In genomic region chr9:89771205-89771604, GRCh38 we compare ENCODE assay signal across 17 cellular contexts.
DNase-seq lines count a peak whose midpoint lies in the region; ATAC-seq, FAIRE-seq and TF ChIP-seq lines count a peak whose summit lies in the region.
"Had no signal": no experiment of that assay in that cellular context is flagged by ENCODE, and none has a peak within 500 bp of the region (broad histone marks: within the 10 kb centered on the region; RNA-seq: fewer than 3 reads in every experiment).

No MANE protein-coding gene starts in this region.

- peak overlapping the region; percentile 10 for H3K23ac ChIP-seq in H9 (ENCODE audit: insufficient read length, low read depth, low read length)

- intact Hi-C loops in Right ventricle myocardium inferior (cut with DNase I), result no loop called here
- intact Hi-C loops in cardiac septum (cut with DNase I), result no loop called here
- intact Hi-C loops in posterior vena cava (cut with DNase I), result no loop called here

- H2BK15ac ChIP-seq in H9 (ENCODE audit: low read depth, low read length), result no peak overlapping the region

- H2BK120ac ChIP-seq in H9 (ENCODE audit: low read depth, low read length, poor library complexity, severe bottlenecking), result no peak overlapping the region

- no peak overlapping the region for H4K91ac ChIP-seq in H9 (ENCODE audit: insufficient read length, low read depth, low read length)

- no peaks in the 10 kb centered on the region for H3K9me3 ChIP-seq in H9 (ENCODE audit: control insufficient read depth, low read depth, low read length)
- H3K9me3 ChIP-seq: A549, BE2C, Caco-2 had no signal

- no peaks in the 10 kb centered on the region for H3K4me1 ChIP-seq in H9 (ENCODE audit: insufficient read depth, low read length)
- H3K4me1 ChIP-seq: A549, BE2C, Caco-2 had no signal

- H3K4ac ChIP-seq in H9 (ENCODE audit: low read depth, low read length), result no peak overlapping the region

- H3K27me3 ChIP-seq in H9 (ENCODE audit: insufficient read depth, low read length), result no peaks in the 10 kb centered on the region
- H3K27me3 ChIP-seq: BE2C had no signal

- H3K9ac ChIP-seq in H9 (ENCODE audit: extremely low read depth, insufficient read length, low read length), result no peak overlapping the region
- H3K9ac ChIP-seq: GM23248 had no signal

- no peaks in the 10 kb centered on the region for H3K9me3 Mint-ChIP-seq in H9
- H3K9me3 Mint-ChIP-seq: CD8-positive, alpha-beta memory T cell had no signal

- H3K36me3 Mint-ChIP-seq in H9 (ENCODE audit: insufficient read depth in 1 of 3, low read depth in 3 of 3), result no peaks in the 10 kb centered on the region
- H3K36me3 Mint-ChIP-seq: CD8-positive, alpha-beta memory T cell had no signal

- peaks cover 3% of the 10 kb centered on the region for H3K27me3 Mint-ChIP-seq in H9 (ENCODE audit: low read depth)

- H3K14ac ChIP-seq in H9 (ENCODE audit: insufficient read depth, low read length), result no peak overlapping the region

- no peak overlapping the region; a peak in 1 of 7 replicates for H3K27ac Mint-ChIP-seq in H9
- H3K27ac Mint-ChIP-seq: CD8-positive, alpha-beta memory T cell had no signal

- no peak overlapping the region for H3T11ph ChIP-seq in H9 (ENCODE audit: low read length)

- no peak overlapping the region for H2BK20ac ChIP-seq in H9 (ENCODE audit: low read depth, low read length, poor library complexity, severe bottlenecking)

- DNase-seq in Right ventricle myocardium inferior (ENCODE audit: missing footprints) (no peak), cardiac septum (ENCODE audit: low spot score) (no peak), H9 (no peak), posterior vena cava (ENCODE audit: low spot score) (peak; percentile 14), RCC 7860 (ENCODE audit: low spot score) (no peak), NCI-H82 (lab: John Stamatoyannopoulos, UW) (no peak)
- DNase-seq: BE2C; Caco-2; CD8-positive, alpha-beta memory T cell; GM23248; H7 had no signal

- H3K79me1 ChIP-seq in H9 (ENCODE audit: insufficient read depth, low read depth, low read length, poor library complexity, severe bottlenecking), result no peaks in the 10 kb centered on the region

- ATAC-seq in Right ventricle myocardium inferior (peak; percentile 21), HG02852 (IDR thresholded peaks at IDR 0.05; ENCODE audit: unreplicated experiment) (no peak)
- ATAC-seq: A549, HepG2 had no signal

- no peaks in the 10 kb centered on the region for H3K23me2 ChIP-seq in H9 (ENCODE audit: insufficient read length, low read depth, low read length, poor library complexity, severe bottlenecking)

- H4K20me1 ChIP-seq in H9 (ENCODE audit: control insufficient read depth, insufficient read depth, insufficient read length), result no peaks in the 10 kb centered on the region

- 0 out of 4 replicates have a peak, but pooled peaks cover 3 to 4% of the 10 kb centered on the region in 2 experiments for H3K4me1 Mint-ChIP-seq in H9
- H3K4me1 Mint-ChIP-seq: CD8-positive, alpha-beta memory T cell had no signal

- no peak overlapping the region for H3K4me3 Mint-ChIP-seq in H9
- H3K4me3 Mint-ChIP-seq: CD8-positive, alpha-beta memory T cell had no signal

- no peak for TF ChIP-seq CTCF in C4-2B (conservative IDR thresholded peaks at IDR 0.05)
- no peak for TF ChIP-seq CTCF in H9 (conservative IDR thresholded peaks at IDR 0.05)

- H2AK5ac ChIP-seq in H9 (ENCODE audit: insufficient read length, low read length), result no peak overlapping the region

- no peak overlapping the region for H3K4me2 ChIP-seq in H9 (ENCODE audit: insufficient read depth, insufficient read length, low read length)
- H3K4me2 ChIP-seq: A549 had no signal

- H2BK5ac ChIP-seq in H9 (ENCODE audit: insufficient read length, low read length), result no peak overlapping the region

- H2BK12ac ChIP-seq in H9 (ENCODE audit: insufficient read length, low read depth, low read length), result no peak overlapping the region

- no peaks in the 10 kb centered on the region for H3K79me2 ChIP-seq in H9 (ENCODE audit: insufficient read depth, low read length)

- no peak for FAIRE-seq in RCC 7860 (lab: Jason Lieb, UNC)
- FAIRE-seq: A549, GM18507, HepG2, HTR-8/SVneo had no signal

- H4K5ac ChIP-seq in H9 (ENCODE audit: insufficient read length, low read depth, low read length), result no peak overlapping the region

- H4K8ac ChIP-seq in H9 (replicated peaks; ENCODE audit: insufficient read length, low read depth, low read length), result no peak overlapping the region

- H3K27ac ChIP-seq in C4-2B, result peak overlapping the region; percentile 53
- no peak overlapping the region for H3K27ac ChIP-seq in H9 (ENCODE audit: insufficient read length, low read depth, low read length)
- H3K27ac ChIP-seq: A549, GM23248 had no signal

- no CpG with 5 or more reads among the region's 4 CpGs for WGBS in H9 (ENCODE audit: extremely low coverage, insufficient read length, low lambda C conversion rate)

- H2AFZ ChIP-seq in H9 (ENCODE audit: low read length), result no peak overlapping the region
- H2AFZ ChIP-seq: GM23248 had no signal

- H3K56ac ChIP-seq in H9 (ENCODE audit: insufficient read length, low read depth, low read length), result no peak overlapping the region

- no peak overlapping the region for H3K18ac ChIP-seq in H9 (ENCODE audit: insufficient read length, low read depth, low read length)
